19 cellular contexts compared by ENCODE assay signal in genomic region chr9:91354846-91355245, GRCh38. TPM values are rescaled to one million over a fixed set of nuclear protein-coding genes. Genes with fewer than 3 reads are reported as not detected.
DNase-seq lines count a peak whose midpoint lies in the region; ATAC-seq, FAIRE-seq and TF ChIP-seq lines count a peak whose summit lies in the region.
"Had no signal": no experiment of that assay in that cellular context is flagged by ENCODE, and none has a peak within 500 bp of the region (broad histone marks: within the 10 kb centered on the region; RNA-seq: fewer than 3 reads in every experiment).

No MANE protein-coding gene starts in this region.

- in situ Hi-C loops in IMR-90 (cut with MboI; ENCODE audit: low sequenced_read_pairs) = no loop called here

- FAIRE-seq in endometrium (lab: Jason Lieb, UNC) = peak; percentile 91
- FAIRE-seq in frontal cortex (lab: Jason Lieb, UNC) = no peak
- FAIRE-seq: A204.1 had no signal

- no peak overlapping the region for H3K4me3 Mint-ChIP-seq in activated CD8-positive, alpha-beta memory T cell treated with anti-CD3 and anti-CD28 coated beads, Interleukin-2, amount 10 ng/mL, durations not matched to agents 7 days and 5 days
- H3K4me3 Mint-ChIP-seq in stimulated activated memory B cell treated with anti-CD40 and anti-IgM and Interleukin-4, amounts not matched to agents 10 μg/mL and 1 μg/mL and 100 μg/mL, for 72 hours = no peak overlapping the region

- no CpG with 5 or more reads among the region's 1 CpG for WGBS in IMR-90 (ENCODE audit: extremely low coverage in 2 of 2, insufficient read length in 1 of 2), 2 experiments

- no peaks in the 10 kb centered on the region for H3K9me3 Mint-ChIP-seq in activated CD8-positive, alpha-beta memory T cell treated with anti-CD3 and anti-CD28 coated beads, Interleukin-2, amount 10 ng/mL, durations not matched to agents 7 days and 5 days (ENCODE audit: low read depth)
- no peaks in the 10 kb centered on the region for H3K9me3 Mint-ChIP-seq in stimulated activated memory B cell treated with anti-CD40 and anti-IgM and Interleukin-4, amounts not matched to agents 10 μg/mL and 1 μg/mL and 100 μg/mL, for 72 hours

- H3K27me3 ChIP-seq in IMR-90 (ENCODE audit: control insufficient read depth, insufficient read depth, low read length) = no peaks in the 10 kb centered on the region
- H3K27me3 ChIP-seq: SJCRH30 had no signal

- no peak overlapping the region for H2BK20ac ChIP-seq in IMR-90 (ENCODE audit: low read depth, low read length)

- intact Hi-C loops in IMR-90 (cut with micrococcal nuclease) = no loop called here

- H3K23ac ChIP-seq in IMR-90 (ENCODE audit: low read depth, low read length) = no peak overlapping the region

- no peak overlapping the region for H3K56ac ChIP-seq in IMR-90 (ENCODE audit: extremely low read depth, insufficient read depth, low read length)

- no peaks in the 10 kb centered on the region for H4K20me1 ChIP-seq in IMR-90 (ENCODE audit: insufficient read depth, low read length)

- no peak for ATAC-seq in activated CD8-positive, alpha-beta memory T cell treated with anti-CD3 and anti-CD28 coated beads, Interleukin-2, amount 10 ng/mL, durations not matched to agents 7 days and 5 days
- peak; percentile 59; the same call in 1 of the 2 replicates for ATAC-seq in IMR-90 (ENCODE audit: low read depth)
- ATAC-seq in stimulated activated memory B cell treated with anti-CD40 and anti-IgM and Interleukin-4, amounts not matched to agents 10 μg/mL and 1 μg/mL and 100 μg/mL, for 72 hours = no peak

- no peak overlapping the region for H2AFZ ChIP-seq in IMR-90 (replicated peaks; ENCODE audit: low read length, poor library complexity)
- H2AFZ ChIP-seq: PC-9 had no signal

- H2AK5ac ChIP-seq in IMR-90 (ENCODE audit: low read depth, low read length) = no peak overlapping the region

- no peaks in the 10 kb centered on the region for H3K9me3 ChIP-seq in IMR-90 (ENCODE audit: control insufficient read depth, insufficient read depth, low read length)
- H3K9me3 ChIP-seq: SJCRH30 had no signal

- TF ChIP-seq POLR2A in IMR-90 (IDR thresholded peaks at IDR 0.05; ENCODE audit: low read depth, low read length) = no peak

- no peak overlapping the region for H3K4me2 ChIP-seq in IMR-90 (ENCODE audit: low read depth, low read length)
- H3K4me2 ChIP-seq: PC-9 had no signal

- H3K9ac ChIP-seq in IMR-90 (ENCODE audit: low read depth, low read length) = no peak overlapping the region

- H3K27ac Mint-ChIP-seq in activated CD8-positive, alpha-beta memory T cell treated with anti-CD3 and anti-CD28 coated beads, Interleukin-2, amount 10 ng/mL, durations not matched to agents 7 days and 5 days = peak overlapping the region; percentile 3
- H3K27ac Mint-ChIP-seq in stimulated activated memory B cell treated with anti-CD40 and anti-IgM and Interleukin-4, amounts not matched to agents 10 μg/mL and 1 μg/mL and 100 μg/mL, for 72 hours = peak overlapping the region; percentile 31

- H3K4me1 Mint-ChIP-seq in activated CD8-positive, alpha-beta memory T cell treated with anti-CD3 and anti-CD28 coated beads, Interleukin-2, amount 10 ng/mL, durations not matched to agents 7 days and 5 days = peaks cover 74% of the 10 kb centered on the region
- peaks cover 53% of the 10 kb centered on the region for H3K4me1 Mint-ChIP-seq in stimulated activated memory B cell treated with anti-CD40 and anti-IgM and Interleukin-4, amounts not matched to agents 10 μg/mL and 1 μg/mL and 100 μg/mL, for 72 hours

- no peak overlapping the region for H2BK120ac ChIP-seq in IMR-90 (ENCODE audit: low read depth, low read length)

- peak overlapping the region; percentile 33 for H2BK5ac ChIP-seq in IMR-90 (ENCODE audit: low read depth, low read length, poor library complexity, severe bottlenecking)

- dilution Hi-C loops in IMR-90 (cut with HindIII; ENCODE audit: low sequenced_read_pairs, unreplicated experiment) = no loop called here

- CTCF ChIA-PET in activated CD8-positive, alpha-beta memory T cell treated with anti-CD3 and anti-CD28 coated beads, Interleukin-2, amount 10 ng/mL, durations not matched to agents 7 days and 5 days (lab: Charles Lee) = no interaction called here
- CTCF ChIA-PET in IMR-90 (lab: Yijun Ruan, JAX) = interaction anchor here (0.6 to 0.7 kb wide), 3 partner anchors 11 to 358 kb away, joined by 4 to 6 read pairs (median 4); no protein-coding TSS in a partner anchor

- no peak for TF ChIP-seq CTCF in IMR-90 (conservative IDR thresholded peaks at IDR 0.05; ENCODE audit: low read depth, low read length)

- no peak overlapping the region for H3K14ac ChIP-seq in IMR-90 (replicated peaks; ENCODE audit: low read depth, low read length)

- BruUV-seq in IMR-90 (replicated peaks; lab: Mats Ljungman, UMichigan) = no TSS peak

- H4K8ac ChIP-seq in IMR-90 (ENCODE audit: low read depth in 2 of 2, low read length in 2 of 2) = no peak overlapping the region

- peaks cover 66% of the 10 kb centered on the region for H3K36me3 Mint-ChIP-seq in activated CD8-positive, alpha-beta memory T cell treated with anti-CD3 and anti-CD28 coated beads, Interleukin-2, amount 10 ng/mL, durations not matched to agents 7 days and 5 days
- H3K36me3 Mint-ChIP-seq in stimulated activated memory B cell treated with anti-CD40 and anti-IgM and Interleukin-4, amounts not matched to agents 10 μg/mL and 1 μg/mL and 100 μg/mL, for 72 hours = peaks cover 64% of the 10 kb centered on the region

- no peak overlapping the region for H2AK9ac ChIP-seq in IMR-90 (replicated peaks; ENCODE audit: low read depth, low read length, poor library complexity)

- no peak overlapping the region for H3K4me3 ChIP-seq in IMR-90 (ENCODE audit: insufficient read depth, low read depth, low read length)
- H3K4me3 ChIP-seq: PC-9, SJCRH30 had no signal

- H3K9me1 ChIP-seq in IMR-90 (ENCODE audit: insufficient read depth, low read length) = peaks cover 11% of the 10 kb centered on the region

- no peak overlapping the region for H4K91ac ChIP-seq in IMR-90 (ENCODE audit: insufficient read depth, low read depth, low read length)

- TF ChIP-seq RAD21 in IMR-90 (IDR thresholded peaks at IDR 0.05; ENCODE audit: low read length) = no peak

- no peak overlapping the region for H3K4ac ChIP-seq in IMR-90 (ENCODE audit: low read depth, low read length)

- POLR2A ChIA-PET in IMR-90 (lab: Charles Lee; ENCODE audit: unreplicated experiment) = no interaction called here

- H3K18ac ChIP-seq in IMR-90 (ENCODE audit: low read depth, low read length) = no peak overlapping the region

- DNase-seq in activated CD8-positive, alpha-beta memory T cell treated with anti-CD3 and anti-CD28 coated beads, Interleukin-2, amount 10 ng/mL, durations not matched to agents 7 days and 5 days = no peak
- no peak for DNase-seq in activated CD8-positive, alpha-beta memory T cell treated with anti-CD3 and anti-CD28 coated beads for 24 hours
- DNase-seq in IMR-90 = peak; percentile 43
- no peak for DNase-seq in AG08396 (ENCODE audit: low spot score)
- no peak for DNase-seq in frontal cortex (ENCODE audit: low spot score in 2 of 2)
- no peak for DNase-seq in NOMO-1 (lab: John Stamatoyannopoulos, UW; ENCODE audit: unreplicated experiment in 2 of 2)
- DNase-seq: AML-193, COR-L47, DMS153, EL, NCI-H1417 treated with DMSO at 0.1 percent for 48 hours, NCI-H2081, NCI-H510A, NCI-H82, PC-9, SJCRH30 had no signal

- peaks cover 6% of the 10 kb centered on the region; the same call in 1 of the 2 replicates for H3K4me1 ChIP-seq in IMR-90 (ENCODE audit: control insufficient read depth, insufficient read depth, low read length)
- H3K4me1 ChIP-seq: SJCRH30 had no signal

- no peaks in the 10 kb centered on the region for H3K27me3 Mint-ChIP-seq in activated CD8-positive, alpha-beta memory T cell treated with anti-CD3 and anti-CD28 coated beads, Interleukin-2, amount 10 ng/mL, durations not matched to agents 7 days and 5 days
- H3K27me3 Mint-ChIP-seq in stimulated activated memory B cell treated with anti-CD40 and anti-IgM and Interleukin-4, amounts not matched to agents 10 μg/mL and 1 μg/mL and 100 μg/mL, for 72 hours = no peaks in the 10 kb centered on the region

- peaks cover 13% of the 10 kb centered on the region for H3K36me3 ChIP-seq in IMR-90 (ENCODE audit: control insufficient read depth, insufficient read depth, low read length)

- H4K5ac ChIP-seq in IMR-90 (ENCODE audit: low read depth, low read length) = no peak overlapping the region

- peak overlapping the region; percentile 73 for H3K27ac ChIP-seq in IMR-90 (ENCODE audit: insufficient read depth, low read length)
- H3K27ac ChIP-seq: PC-9, SJCRH30 had no signal

- peaks cover 24 to 63% of the 10 kb centered on the region in 2 experiments for H3K79me1 ChIP-seq in IMR-90 (ENCODE audit: low read depth in 1 of 2, low read length in 2 of 2)

- H2BK15ac ChIP-seq in IMR-90 (ENCODE audit: low read depth, low read length) = no peak overlapping the region

TF ChIP-seq in IMR-90, 13 proteins besides CTCF, POLR2A, EP300 and RAD21:
- TF ChIP-seq CEBPB (IDR thresholded peaks at IDR 0.05; ENCODE audit: low read depth, low read length) (no peak), MXI1 (IDR thresholded peaks at IDR 0.05; ENCODE audit: borderline replicate concordance, low read depth, low read length) (no peak), SMC3 (IDR thresholded peaks at IDR 0.05; ENCODE audit: low read depth, low read length) (no peak), RCOR1 (IDR thresholded peaks at IDR 0.05; ENCODE audit: insufficient replicate concordance, low read length) (no peak), USF2 (IDR thresholded peaks at IDR 0.05; ENCODE audit: low read depth, low read length) (no peak), BHLHE40 (IDR thresholded peaks at IDR 0.05; ENCODE audit: low read depth, low read length) (no peak), NFE2L2 (IDR thresholded peaks at IDR 0.05; ENCODE audit: low read depth, low read length) (no peak), MAZ (IDR thresholded peaks at IDR 0.05; ENCODE audit: borderline replicate concordance, low read depth, low read length) (no peak), RFX5 (IDR thresholded peaks at IDR 0.05; ENCODE audit: low read depth, low read length) (no peak), MAFK (IDR thresholded peaks at IDR 0.05; ENCODE audit: low read depth, low read length) (no peak), FOS (IDR thresholded peaks at IDR 0.05; ENCODE audit: low read depth, low read length) (no peak)

RNA-seq across cellular contexts. Expression of gene AUH, which starts 6.9 kb away (rescaled TPM):
- 10 to 100 TPM; 33.5 to 36.1 TPM for total RNA-seq in activated CD8-positive, alpha-beta memory T cell treated with anti-CD3 and anti-CD28 coated beads, Interleukin-2, amount 10 ng/mL, durations not matched to agents 7 days and 5 days
- total RNA-seq in IMR-90 (2012; rRNA removed) (8.1 and 12.8 TPM in 2 replicates), frontal cortex (20.0 TPM)
- polyA plus RNA-seq in IMR-90 (2012; rRNA removed) = 5.7 and 5.9 TPM in 2 replicates
- 3.6 and 6.3 TPM in 2 replicates for polyA plus RNA-seq in IMR-90 (2012; cell fraction: cytosol; rRNA removed)
- 4.0 and 11.1 TPM in 2 replicates for polyA plus RNA-seq in IMR-90 (2012; cell fraction: nucleus; rRNA removed; ENCODE audit: low replicate concordance)
